Comparison of ENCODE assay signal across 11 cellular contexts in genomic region chr13:99075268-99076191, GRCh38.
DNase-seq lines count a peak whose midpoint lies in the region; ATAC-seq lines count a peak whose summit lies in the region.
"Had no signal": no experiment of that assay in that cellular context is flagged by ENCODE, and none has a peak within 500 bp of the region (broad histone marks: within the 10 kb centered on the region; RNA-seq: fewer than 3 reads in every experiment).

No MANE protein-coding gene starts in this region.

- no peaks in the 10 kb centered on the region for H3K27me3 Mint-ChIP-seq in activated T-helper 17 cell treated with anti-CD3 and anti-CD28 coated beads, Interleukin-2, amount 50 U/mL, for 72 hours

- H3K36me3 Mint-ChIP-seq in activated T-helper 17 cell treated with anti-CD3 and anti-CD28 coated beads, Interleukin-2, amount 50 U/mL, for 72 hours (ENCODE audit: low read depth) = peaks cover 18% of the 10 kb centered on the region

- peaks cover 52% of the 10 kb centered on the region for H3K4me1 Mint-ChIP-seq in activated T-helper 17 cell treated with anti-CD3 and anti-CD28 coated beads, Interleukin-2, amount 50 U/mL, for 72 hours

- H3K9me3 Mint-ChIP-seq in activated T-helper 17 cell treated with anti-CD3 and anti-CD28 coated beads, Interleukin-2, amount 50 U/mL, for 72 hours = peaks cover 3% of the 10 kb centered on the region

- peak; percentile 91 for ATAC-seq in GM19438 (IDR thresholded peaks at IDR 0.05; ENCODE audit: low read depth, unreplicated experiment)
- ATAC-seq in HG03097 (IDR thresholded peaks at IDR 0.05; ENCODE audit: low FRiP score, unreplicated experiment) = peak; percentile 85
- peak; percentile 62 for ATAC-seq in activated T-helper 17 cell treated with anti-CD3 and anti-CD28 coated beads, Interleukin-2, amount 50 U/mL, for 72 hours (replicated peaks)
- ATAC-seq: left cardiac atrium had no signal

- peak overlapping the region; percentile 72 for H3K4me3 Mint-ChIP-seq in activated T-helper 17 cell treated with anti-CD3 and anti-CD28 coated beads, Interleukin-2, amount 50 U/mL, for 72 hours

- H3K27ac Mint-ChIP-seq in activated T-helper 17 cell treated with anti-CD3 and anti-CD28 coated beads, Interleukin-2, amount 50 U/mL, for 72 hours = peak overlapping the region; percentile 77

- peak overlapping the region; percentile 19; the same call in 1 of the 2 replicates for H3K4me3 ChIP-seq in GM08714 (ENCODE audit: low read length)
- H3K4me3 ChIP-seq: dorsolateral prefrontal cortex had no signal

- no peak for DNase-seq in NCI-H446 (lab: John Stamatoyannopoulos, UW)
- no peak for DNase-seq in anterior cingulate cortex (lab: John Stamatoyannopoulos, UW)
- DNase-seq in NCI-H2227 treated with DMSO at 0.1 percent for 48 hours (lab: John Stamatoyannopoulos, UW) = no peak
- no peak for DNase-seq in Ammon's horn (ENCODE audit: low spot score)
- DNase-seq: dorsolateral prefrontal cortex; left cardiac atrium; stimulated activated CD4-positive, alpha-beta T cell treated with anti-CD3 and anti-CD28 coated beads, Interleukin-2, amount 100 ng/mL, for 48 hours had no signal
